Comparison of ENCODE assay signal across 19 cellular contexts in the genomic region with DNA sequence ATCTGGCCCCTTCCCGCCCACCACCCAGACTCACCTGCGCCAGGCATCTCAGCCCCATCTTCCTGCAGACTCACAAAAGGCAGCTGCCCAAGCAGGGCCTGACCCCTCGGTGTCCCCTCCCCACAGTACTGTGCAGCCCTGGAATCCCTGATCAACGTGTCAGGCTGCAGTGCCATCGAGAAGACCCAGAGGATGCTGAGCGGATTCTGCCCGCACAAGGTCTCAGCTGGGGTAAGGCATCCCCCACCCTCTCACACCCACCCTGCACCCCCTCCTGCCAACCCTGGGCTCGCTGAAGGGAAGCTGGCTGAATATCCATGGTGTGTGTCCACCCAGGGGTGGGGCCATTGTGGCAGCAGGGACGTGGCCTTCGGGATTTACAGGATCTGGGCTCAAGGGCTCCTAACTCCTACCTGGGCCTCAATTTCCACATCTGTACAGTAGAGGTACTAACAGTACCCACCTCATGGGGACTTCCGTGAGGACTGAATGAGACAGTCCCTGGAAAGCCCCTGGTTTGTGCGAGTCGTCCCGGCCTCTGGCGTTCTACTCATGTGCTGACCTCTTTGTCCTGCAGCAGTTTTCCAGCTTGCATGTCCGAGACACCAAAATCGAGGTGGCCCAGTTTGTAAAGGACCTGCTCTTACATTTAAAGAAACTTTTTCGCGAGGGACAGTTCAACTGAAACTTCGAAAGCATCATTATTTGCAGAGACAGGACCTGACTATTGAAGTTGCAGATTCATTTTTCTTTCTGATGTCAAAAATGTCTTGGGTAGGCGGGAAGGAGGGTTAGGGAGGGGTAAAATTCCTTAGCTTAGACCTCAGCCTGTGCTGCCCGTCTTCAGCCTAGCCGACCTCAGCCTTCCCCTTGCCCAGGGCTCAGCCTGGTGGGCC. TPM values are rescaled to one million over a fixed set of nuclear protein-coding genes. Genes with fewer than 3 reads are reported as not detected.
DNase-seq lines count a peak whose midpoint lies in the region; ATAC-seq and TF ChIP-seq lines count a peak whose summit lies in the region.
"Had no signal": no experiment of that assay in that cellular context is flagged by ENCODE, and none has a peak within 500 bp of the region (broad histone marks: within the 10 kb centered on the region; RNA-seq: fewer than 3 reads in every experiment).

No MANE protein-coding gene starts in this region.

- no peaks in the 10 kb centered on the region for H3K9me3 Mint-ChIP-seq in activated T-cell treated with anti-CD3 and anti-CD28 coated beads, Interleukin-2, amount 50 U/mL, for 24 hours
- no peaks in the 10 kb centered on the region for H3K9me3 Mint-ChIP-seq in T-helper 2 cell treated with Interferon-gamma antibody and Interleukin-4, amounts not matched to agents 5 μg/mL and 100 μg/mL, for 36 hours

- H2BK120ac ChIP-seq in neuronal stem cell (ENCODE audit: low read depth, low read length), result no peak overlapping the region

- WGBS in neuronal stem cell (ENCODE audit: extremely low coverage in 2 of 2, insufficient read length in 2 of 2, insufficient replicate concordance in 1 of 2), 2 donors, result no CpG with 5 or more reads among the region's 23 CpGs

- H3K4ac ChIP-seq in neuronal stem cell (ENCODE audit: low read length), result no peak overlapping the region

- DNase-seq in activated T-cell treated with anti-CD3 and anti-CD28 coated beads, Interleukin-2, amount 50 U/mL, for 24 hours, result no peak
- no peak for DNase-seq in activated T-cell treated with anti-CD3 and anti-CD28 coated beads, Interleukin-2, amount 50 U/mL, for 1 hour
- DNase-seq in GM06990 (ENCODE audit: extremely low read depth, insufficient read length) (peak; percentile 28), neuronal stem cell (ENCODE audit: low spot score) (no peak), NAMALWA (ENCODE audit: low spot score) (no peak), left lung (no peak)
- no peak for DNase-seq in T-helper 2 cell treated with Interferon-gamma antibody and Interleukin-4, amounts not matched to agents 5 μg/mL and 100 μg/mL, for 36 hours (ENCODE audit: low spot score)
- DNase-seq: CD4-positive, CD25-positive, alpha-beta regulatory T cell; DMS79; IMR-90; Kasumi-1; NCI-H187 treated with DMSO at 0.1 percent for 48 hours; NCI-H446 treated with DMSO at 0.1 percent for 48 hours; NCI-H748 treated with DMSO at 0.1 percent for 48 hours; PC-9 had no signal

- H3K27ac ChIP-seq in neuronal stem cell (replicated peaks; ENCODE audit: low read length) (no peak overlapping the region), left lung (no peak overlapping the region)
- H3K27ac ChIP-seq: PC-9 had no signal

- peaks cover 39% of the 10 kb centered on the region for H3K27me3 Mint-ChIP-seq in activated T-cell treated with anti-CD3 and anti-CD28 coated beads, Interleukin-2, amount 50 U/mL, for 24 hours
- H3K27me3 Mint-ChIP-seq in T-helper 2 cell treated with Interferon-gamma antibody and Interleukin-4, amounts not matched to agents 5 μg/mL and 100 μg/mL, for 36 hours (ENCODE audit: low read depth), result peaks cover 6% of the 10 kb centered on the region

- H3K36me3 ChIP-seq in GM06990 (ENCODE audit: control insufficient read depth, insufficient read depth, low read length) (no peaks in the 10 kb centered on the region), neuronal stem cell (replicated peaks in 1 of 2; ENCODE audit: control insufficient read depth in 2 of 2, insufficient read depth in 2 of 2, low read length in 2 of 2) (no peaks in the 10 kb centered on the region), left lung (no peaks in the 10 kb centered on the region)

- no peak overlapping the region for H3K4me3 Mint-ChIP-seq in activated T-cell treated with anti-CD3 and anti-CD28 coated beads, Interleukin-2, amount 50 U/mL, for 24 hours
- no peak overlapping the region for H3K4me3 Mint-ChIP-seq in T-helper 2 cell treated with Interferon-gamma antibody and Interleukin-4, amounts not matched to agents 5 μg/mL and 100 μg/mL, for 36 hours
- H3K4me3 Mint-ChIP-seq: CD4-positive, CD25-positive, alpha-beta regulatory T cell had no signal

- no peak overlapping the region for H2BK15ac ChIP-seq in neuronal stem cell (ENCODE audit: low read length)

- H3K36me3 Mint-ChIP-seq in activated T-cell treated with anti-CD3 and anti-CD28 coated beads, Interleukin-2, amount 50 U/mL, for 24 hours (ENCODE audit: low read depth), result no peaks in the 10 kb centered on the region
- H3K36me3 Mint-ChIP-seq in T-helper 2 cell treated with Interferon-gamma antibody and Interleukin-4, amounts not matched to agents 5 μg/mL and 100 μg/mL, for 36 hours (ENCODE audit: low read depth), result no peaks in the 10 kb centered on the region
- H3K36me3 Mint-ChIP-seq: CD4-positive, CD25-positive, alpha-beta regulatory T cell had no signal

- H3K4me1 Mint-ChIP-seq in activated T-cell treated with anti-CD3 and anti-CD28 coated beads, Interleukin-2, amount 50 U/mL, for 24 hours (ENCODE audit: low read depth), result peaks cover 63% of the 10 kb centered on the region
- H3K4me1 Mint-ChIP-seq in T-helper 2 cell treated with Interferon-gamma antibody and Interleukin-4, amounts not matched to agents 5 μg/mL and 100 μg/mL, for 36 hours (ENCODE audit: low read depth), result peaks cover 48% of the 10 kb centered on the region

- H3K4me1 ChIP-seq in neuronal stem cell (ENCODE audit: control insufficient read depth in 2 of 2, insufficient read depth in 1 of 2, low read depth in 1 of 2, low read length in 2 of 2), result peaks cover 7 to 19% of the 10 kb centered on the region in 2 donors
- peaks cover 4 to 14% of the 10 kb centered on the region in 2 donors for H3K4me1 ChIP-seq in left lung

- peak overlapping the region; percentile 79 for H2AK5ac ChIP-seq in neuronal stem cell (ENCODE audit: low read depth, low read length)

- H2AFZ ChIP-seq in neuronal stem cell (ENCODE audit: low read length), result no peak overlapping the region
- H2AFZ ChIP-seq: PC-9 had no signal

- no peak overlapping the region for H3K4me2 ChIP-seq in neuronal stem cell (ENCODE audit: insufficient read depth, low read length, poor library complexity, severe bottlenecking)
- H3K4me2 ChIP-seq: PC-9 had no signal

- H3K9ac ChIP-seq in neuronal stem cell (ENCODE audit: low read depth, low read length, poor library complexity), result no peak overlapping the region

- H3K9me3 ChIP-seq in neuronal stem cell (replicated peaks in 1 of 2; ENCODE audit: control insufficient read depth in 2 of 2, insufficient read depth in 1 of 2, low read depth in 1 of 2, low read length in 2 of 2) (peaks cover 0 to 3% of the 10 kb centered on the region in 2 donors), left lung (no peaks in the 10 kb centered on the region)

- peak overlapping the region; percentile 27 for H3K23ac ChIP-seq in neuronal stem cell (ENCODE audit: low read depth, low read length, poor library complexity)

- peak overlapping the region; percentile 59 for H3K27ac Mint-ChIP-seq in activated T-cell treated with anti-CD3 and anti-CD28 coated beads, Interleukin-2, amount 50 U/mL, for 24 hours
- peak overlapping the region; percentile 15 for H3K27ac Mint-ChIP-seq in T-helper 2 cell treated with Interferon-gamma antibody and Interleukin-4, amounts not matched to agents 5 μg/mL and 100 μg/mL, for 36 hours
- H3K27ac Mint-ChIP-seq: CD4-positive, CD25-positive, alpha-beta regulatory T cell had no signal

- H3K4me3 ChIP-seq in GM06990 (replicated peaks; ENCODE audit: low read depth, low read length), result no peak overlapping the region
- H3K4me3 ChIP-seq in neuronal stem cell (ENCODE audit: low read length in 2 of 2), result peak overlapping the region in 1 of 2 donors; percentile 17
- no peak overlapping the region for H3K4me3 ChIP-seq in left lung
- H3K4me3 ChIP-seq: PC-9 had no signal

- H4K91ac ChIP-seq in neuronal stem cell (ENCODE audit: low read depth, low read length, poor library complexity), result no peak overlapping the region

- H2BK5ac ChIP-seq in neuronal stem cell (ENCODE audit: low read length), result no peak overlapping the region

- no peak overlapping the region for H2BK12ac ChIP-seq in neuronal stem cell (ENCODE audit: low read length)

- TF ChIP-seq CTCF in GM06990 (IDR thresholded peaks at IDR 0.05; ENCODE audit: insufficient read depth, low read length, poor library complexity, severe bottlenecking) (no peak), left lung (IDR thresholded peaks at IDR 0.05) (no peak)

- H3K27me3 ChIP-seq in GM06990 (replicated peaks; ENCODE audit: control insufficient read depth, insufficient read depth, low read length) (no peaks in the 10 kb centered on the region), neuronal stem cell (ENCODE audit: control insufficient read depth in 3 of 3, insufficient read depth in 3 of 3, low read depth in 1 of 3, low read length in 3 of 3) (peaks cover 8 to 76% (median 22%) of the 10 kb centered on the region in 3 experiments), left lung (peaks cover 16 to 31% of the 10 kb centered on the region in 2 donors)

- no peak overlapping the region for H3K14ac ChIP-seq in neuronal stem cell (ENCODE audit: low read length)

- H3K79me1 ChIP-seq in neuronal stem cell (ENCODE audit: low read depth, low read length), result no peaks in the 10 kb centered on the region

- H4K8ac ChIP-seq in neuronal stem cell (ENCODE audit: low read depth, low read length), result no peak overlapping the region

- ATAC-seq in left lung (no peak), HG02610 (IDR thresholded peaks at IDR 0.05; ENCODE audit: unreplicated experiment) (no peak)

- H3K18ac ChIP-seq in neuronal stem cell (ENCODE audit: low read length), result no peak overlapping the region

- intact Hi-C loops in left lung (cut with DNase I), result no loop called here

RNA-seq across cellular contexts. Expression of gene IL13, which starts 1.9 kb away (rescaled TPM):
- not detected for polyA plus RNA-seq in neuronal stem cell (2013, experiment 1 of 2)
- polyA plus RNA-seq in neuronal stem cell (2013, experiment 2 of 2), result not detected
- not detected for total RNA-seq in left lung
- total RNA-seq: A673, G401, H4, IMR-90, PC-9 had no signal
- polyA plus RNA-seq: CD4-positive, CD25-positive, alpha-beta regulatory T cell; IMR-90 had no signal

RNA-seq across cellular contexts. Expression of gene IL4, which starts 13.9 kb away (rescaled TPM):
- not detected for polyA plus RNA-seq in neuronal stem cell (2013, experiment 1 of 2)
- not detected for polyA plus RNA-seq in neuronal stem cell (2013, experiment 2 of 2)
- total RNA-seq in left lung, result not detected
- total RNA-seq: A673, G401, H4, IMR-90, PC-9 had no signal
- polyA plus RNA-seq: IMR-90 had no signal
